In genomic region chr7:134900430-134900876, GRCh38 we compare ENCODE assay signal across 12 cellular contexts.
DNase-seq lines count a peak whose midpoint lies in the region; ATAC-seq and TF ChIP-seq lines count a peak whose summit lies in the region.
"Had no signal": no experiment of that assay in that cellular context is flagged by ENCODE, and none has a peak within 500 bp of the region (broad histone marks: within the 10 kb centered on the region; RNA-seq: fewer than 3 reads in every experiment).

No MANE protein-coding gene starts in this region.

- ATAC-seq in GM21381 (IDR thresholded peaks at IDR 0.05; ENCODE audit: unreplicated experiment) (peak; percentile 87), HG03135 (IDR thresholded peaks at IDR 0.05; ENCODE audit: unreplicated experiment) (peak; percentile 83)
- ATAC-seq: activated T-cell treated with anti-CD3 and anti-CD28 coated beads, Interleukin-2, amount 50 U/mL, for 4 hours; naive thymus-derived CD4-positive, alpha-beta T cell had no signal

- in situ Hi-C loops in HAP-1 (cut with MboI; ENCODE audit: low sequenced_read_pairs): no loop called here

- TF ChIP-seq CTCF in GM10266 (IDR thresholded peaks at IDR 0.05; ENCODE audit: control insufficient read depth, insufficient read depth, low read depth, missing control alignments) (no peak), endodermal cell (conservative IDR thresholded peaks at IDR 0.05) (no peak)

- H3K9me3 Mint-ChIP-seq in endodermal cell: peaks cover 17% of the 10 kb centered on the region

- H3K27me3 ChIP-seq in endodermal cell (ENCODE audit: control insufficient read depth, insufficient read depth, low read length, poor library complexity, severe bottlenecking): no peaks in the 10 kb centered on the region
- no peaks in the 10 kb centered on the region for H3K27me3 ChIP-seq in HAP-1 (ENCODE audit: low read depth)

- H3K4me3 ChIP-seq in endodermal cell (ENCODE audit: low read length) (no peak overlapping the region), HAP-1 (no peak overlapping the region)

- H3K27me3 Mint-ChIP-seq in endodermal cell (ENCODE audit: insufficient read depth): no peaks in the 10 kb centered on the region
- H3K27me3 Mint-ChIP-seq: naive thymus-derived CD4-positive, alpha-beta T cell had no signal

- H3K4me1 ChIP-seq in endodermal cell (ENCODE audit: control insufficient read depth, insufficient read depth, low read length): peaks cover 5% of the 10 kb centered on the region
- no peaks in the 10 kb centered on the region; the same call in 1 of the 2 replicates for H3K4me1 ChIP-seq in HAP-1

- peaks cover 33% of the 10 kb centered on the region for H3K36me3 Mint-ChIP-seq in endodermal cell (ENCODE audit: low read depth)
- H3K36me3 Mint-ChIP-seq: IgD-negative memory B cell had no signal

- H3K9me3 ChIP-seq in endodermal cell (ENCODE audit: control insufficient read depth, low read length): peaks cover 26% of the 10 kb centered on the region
- peaks cover 6% of the 10 kb centered on the region; the same call in 1 of the 2 replicates for H3K9me3 ChIP-seq in HAP-1

- H3K9ac ChIP-seq in endodermal cell (ENCODE audit: extremely low read depth, low read length, poor library complexity, severe bottlenecking): no peak overlapping the region

- 93% methylated on average over 4 to 5 of the region's 5 CpGs for WGBS in endodermal cell (ENCODE audit: insufficient coverage in 1 of 2, insufficient read length in 1 of 2), 2 experiments

- no peak overlapping the region for H3K27ac ChIP-seq in endodermal cell (ENCODE audit: low read depth, low read length)

- peak overlapping the region; percentile 19 for H3K27ac Mint-ChIP-seq in endodermal cell

- peaks cover 31% of the 10 kb centered on the region for H3K4me1 Mint-ChIP-seq in endodermal cell

- no peak overlapping the region for H3K4me3 Mint-ChIP-seq in endodermal cell
- H3K4me3 Mint-ChIP-seq: activated T-cell treated with anti-CD3 and anti-CD28 coated beads, Interleukin-2, amount 50 U/mL, for 4 hours; naive thymus-derived CD4-positive, alpha-beta T cell had no signal

- H3K36me3 ChIP-seq in endodermal cell (ENCODE audit: control insufficient read depth, insufficient read depth, low read length): peaks cover 23% of the 10 kb centered on the region
- no peaks in the 10 kb centered on the region for H3K36me3 ChIP-seq in HAP-1 (replicated peaks)

- DNase-seq in GM10266 (ENCODE audit: extremely low spot score): peak; percentile 26
- no peak for DNase-seq in endodermal cell
- no peak for DNase-seq in foreskin melanocyte
- no peak for DNase-seq in Kasumi-1 (lab: John Stamatoyannopoulos, UW)
- DNase-seq in HAP-1 (ENCODE audit: low spot score in 2 of 2): no peak
- DNase-seq in NCI-H1694 (lab: John Stamatoyannopoulos, UW): no peak
- DNase-seq: activated T-cell treated with anti-CD3 and anti-CD28 coated beads, Interleukin-2, amount 50 U/mL, for 4 hours; erythroblast; naive thymus-derived CD4-positive, alpha-beta T cell had no signal
